ENCODE assay signal across 11 cellular contexts in the genomic region with DNA sequence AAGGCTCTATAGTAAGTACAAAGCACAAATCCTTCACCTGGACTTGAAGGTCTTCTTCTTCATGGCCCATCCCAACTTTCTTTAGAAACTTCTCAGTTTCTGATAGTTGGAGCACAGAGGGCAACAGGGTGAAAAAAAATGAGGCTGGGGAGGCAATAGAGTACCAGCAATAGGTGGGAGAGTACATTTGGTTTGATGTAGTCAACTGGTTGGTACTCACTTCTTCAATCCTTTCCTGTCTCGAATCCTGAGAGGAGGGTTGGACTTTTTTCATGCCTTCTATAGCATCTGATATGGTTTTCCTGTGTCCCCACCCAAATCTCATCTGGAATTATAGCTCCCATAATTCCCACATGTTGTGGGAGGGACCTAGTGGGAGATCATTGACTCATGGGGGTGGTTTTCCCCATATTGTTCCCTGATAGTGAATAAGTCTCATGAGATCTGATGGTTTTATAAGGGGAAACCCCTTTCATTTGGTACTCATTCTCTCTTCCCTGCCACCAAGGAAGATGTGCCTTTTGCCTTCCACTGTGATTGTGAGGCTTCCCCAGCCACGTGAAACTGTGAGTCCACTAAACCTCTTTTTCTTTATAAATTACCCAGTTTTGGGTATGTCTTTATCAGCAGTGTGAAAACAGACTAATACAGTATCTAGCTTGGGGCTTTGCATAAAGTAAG.
"Had no signal": no experiment of that assay in that cellular context is flagged by ENCODE, and none has a peak within 500 bp of the region (broad histone marks: within the 10 kb centered on the region; RNA-seq: fewer than 3 reads in every experiment).

No MANE protein-coding gene starts in this region.

- H3K27me3 Mint-ChIP-seq: activated CD8-positive, alpha-beta T cell treated with anti-CD3 and anti-CD28 coated beads for 36 hours; stimulated activated naive CD8-positive, alpha-beta T cell treated with anti-CD3 and anti-CD28 coated beads, Interleukin-15, amount 100 ng/mL, for 72 hours had no signal

- H3K36me3 ChIP-seq: uterus had no signal

- ATAC-seq: activated CD8-positive, alpha-beta T cell treated with anti-CD3 and anti-CD28 coated beads for 36 hours; body of pancreas; stimulated activated naive CD8-positive, alpha-beta T cell treated with anti-CD3 and anti-CD28 coated beads, Interleukin-15, amount 100 ng/mL, for 72 hours had no signal

- H3K27ac Mint-ChIP-seq: activated CD8-positive, alpha-beta T cell treated with anti-CD3 and anti-CD28 coated beads for 36 hours; stimulated activated naive CD8-positive, alpha-beta T cell treated with anti-CD3 and anti-CD28 coated beads, Interleukin-15, amount 100 ng/mL, for 72 hours had no signal

- H3K4me3 ChIP-seq: body of pancreas, coronary artery, hepatocyte, uterus had no signal

- DNase-seq: activated CD8-positive, alpha-beta T cell treated with anti-CD3 and anti-CD28 coated beads for 36 hours; activated gamma-delta T cell treated with Interleukin-2 at 50 U/mL for 16 hours; activated T-cell treated with anti-CD3 and anti-CD28 coated beads for 4 hours; body of pancreas; central memory CD4-positive, alpha-beta T cell; effector CD8-positive, alpha-beta T cell; stimulated activated naive CD8-positive, alpha-beta T cell treated with anti-CD3 and anti-CD28 coated beads, Interleukin-15, amount 100 ng/mL, for 72 hours; uterus had no signal

- H3K9me3 ChIP-seq: body of pancreas, uterus had no signal

- H3K4me1 ChIP-seq: parathyroid adenoma, uterus had no signal

- H3K4me3 Mint-ChIP-seq: activated CD8-positive, alpha-beta T cell treated with anti-CD3 and anti-CD28 coated beads for 36 hours; stimulated activated naive CD8-positive, alpha-beta T cell treated with anti-CD3 and anti-CD28 coated beads, Interleukin-15, amount 100 ng/mL, for 72 hours had no signal

- H3K27ac ChIP-seq: body of pancreas, hepatocyte, parathyroid adenoma, uterus had no signal

- H3K27me3 ChIP-seq: body of pancreas, hepatocyte, uterus had no signal
